Comparison of ENCODE assay signal across 21 cellular contexts in genomic region chr1:232062967-232063366, GRCh38.
A peak's percentile ranks its signal among the peaks of the same experiment; 100 is the strongest.
DNase-seq lines count a peak whose midpoint lies in the region; ATAC-seq and TF ChIP-seq lines count a peak whose summit lies in the region.
"Had no signal": no experiment of that assay in that cellular context is flagged by ENCODE, and none has a peak within 500 bp of the region (broad histone marks: within the 10 kb centered on the region; RNA-seq: fewer than 3 reads in every experiment).

No MANE protein-coding gene starts in this region.

- CTCF ChIA-PET in IMR-90 (lab: Yijun Ruan, JAX), result no interaction called here

- no peak overlapping the region for H2BK5ac ChIP-seq in IMR-90 (ENCODE audit: low read depth, low read length, poor library complexity, severe bottlenecking)
- no peak overlapping the region for H2BK5ac ChIP-seq in mesendoderm (ENCODE audit: low read length)

- H3K4me2 ChIP-seq in IMR-90 (ENCODE audit: low read depth, low read length) (no peak overlapping the region), mesendoderm (ENCODE audit: low read length) (no peak overlapping the region)
- H3K4me2 ChIP-seq: A549; BLaER1 treated with 17β-estradiol and CSF1 and Interleukin-3, amounts not matched to agents 10 nM and 100 nM had no signal

- no peaks in the 10 kb centered on the region for H3K4me1 ChIP-seq in IMR-90 (ENCODE audit: control insufficient read depth, insufficient read depth, low read length)
- H3K4me1 ChIP-seq in endodermal cell (ENCODE audit: control insufficient read depth, insufficient read depth, low read length), result peaks cover 20% of the 10 kb centered on the region
- H3K4me1 ChIP-seq in mesendoderm (ENCODE audit: control insufficient read depth, low read depth, low read length), result peaks cover 7% of the 10 kb centered on the region
- H3K4me1 ChIP-seq: A549; BLaER1 treated with 17β-estradiol and CSF1 and Interleukin-3, amounts not matched to agents 10 nM and 100 nM had no signal

- 100% methylated on average over 1 of the region's 3 CpGs; no CpG with 5 or more reads in 1 of the 2 experiments for WGBS in IMR-90 (ENCODE audit: extremely low coverage in 2 of 2, insufficient read length in 1 of 2), 2 experiments
- 61% methylated on average over 3 of the region's 3 CpGs; no CpG with 5 or more reads in 1 of the 2 experiments for WGBS in endodermal cell (ENCODE audit: insufficient coverage in 1 of 2, insufficient read length in 1 of 2), 2 experiments
- no CpG with 5 or more reads among the region's 3 CpGs for WGBS in mesendoderm (ENCODE audit: extremely low coverage, insufficient coverage, low lambda C conversion rate)

- BruUV-seq in IMR-90 (replicated peaks; lab: Mats Ljungman, UMichigan), result no TSS peak

- H3K9me3 Mint-ChIP-seq in endodermal cell, result no peaks in the 10 kb centered on the region
- H3K9me3 Mint-ChIP-seq: CD4-positive, alpha-beta T cell; CD8-positive, alpha-beta memory T cell; H9 had no signal

- H3K9ac ChIP-seq in IMR-90 (ENCODE audit: low read depth, low read length), result no peak overlapping the region
- no peak overlapping the region for H3K9ac ChIP-seq in endodermal cell (ENCODE audit: extremely low read depth, low read length, poor library complexity, severe bottlenecking)
- H3K9ac ChIP-seq in mesendoderm (ENCODE audit: low read length), result no peak overlapping the region
- H3K9ac ChIP-seq: BLaER1 treated with 17β-estradiol and CSF1 and Interleukin-3, amounts not matched to agents 10 nM and 100 nM had no signal

- no peak overlapping the region for H3K4me3 Mint-ChIP-seq in endodermal cell
- H3K4me3 Mint-ChIP-seq: CD14-positive monocyte; CD4-positive, alpha-beta T cell; CD8-positive, alpha-beta memory T cell; H9 had no signal

- intact Hi-C loops in IMR-90 (cut with micrococcal nuclease), result no loop called here

- no peak overlapping the region for H3K27ac Mint-ChIP-seq in endodermal cell
- H3K27ac Mint-ChIP-seq: CD14-positive monocyte; CD4-positive, alpha-beta T cell; H9 had no signal

- no peak overlapping the region for H2BK20ac ChIP-seq in IMR-90 (ENCODE audit: low read depth, low read length)

- dilution Hi-C loops in IMR-90 (cut with HindIII; ENCODE audit: low sequenced_read_pairs, unreplicated experiment), result no loop called here

- H3K9me1 ChIP-seq in IMR-90 (ENCODE audit: insufficient read depth, low read length), result 0 out of 2 replicates have a peak, but pooled peaks cover 3% of the 10 kb centered on the region

- H3K4me1 Mint-ChIP-seq in endodermal cell, result peaks cover 42% of the 10 kb centered on the region
- H3K4me1 Mint-ChIP-seq: CD8-positive, alpha-beta memory T cell had no signal

- H3K79me2 ChIP-seq in mesendoderm (ENCODE audit: control insufficient read depth, insufficient read depth, low read length), result no peaks in the 10 kb centered on the region

- H2BK15ac ChIP-seq in IMR-90 (ENCODE audit: low read depth, low read length) (no peak overlapping the region), mesendoderm (replicated peaks; ENCODE audit: low read depth) (no peak overlapping the region)

- H2BK120ac ChIP-seq in IMR-90 (ENCODE audit: low read depth, low read length) (no peak overlapping the region), mesendoderm (ENCODE audit: low read depth, low read length) (no peak overlapping the region)

- H3K79me1 ChIP-seq in IMR-90 (ENCODE audit: low read depth in 1 of 2, low read length in 2 of 2), result no peaks in the 10 kb centered on the region
- H3K79me1 ChIP-seq in mesendoderm (ENCODE audit: low read length), result no peaks in the 10 kb centered on the region

- H3K56ac ChIP-seq in IMR-90 (ENCODE audit: extremely low read depth, insufficient read depth, low read length) (no peak overlapping the region), mesendoderm (ENCODE audit: low read length) (no peak overlapping the region)

- H3K18ac ChIP-seq in IMR-90 (ENCODE audit: low read depth, low read length) (no peak overlapping the region), mesendoderm (ENCODE audit: low read length) (peak overlapping the region; percentile 29)

- no peak overlapping the region for H4K8ac ChIP-seq in IMR-90 (ENCODE audit: low read depth in 2 of 2, low read length in 2 of 2)
- H4K8ac ChIP-seq in mesendoderm (ENCODE audit: low read depth, low read length), result no peak overlapping the region

- no peak overlapping the region for H3K14ac ChIP-seq in IMR-90 (replicated peaks; ENCODE audit: low read depth, low read length)

- DNase-seq in NCI-H146 (lab: John Stamatoyannopoulos, UW) (peak; percentile 3), NCI-H146 treated with DMSO at 0.1 percent for 48 hours (lab: John Stamatoyannopoulos, UW; ENCODE audit: unreplicated experiment) (no peak), IMR-90 (no peak), endodermal cell (peak; percentile 54), mesendoderm (peak; percentile 59), SIG-M5 treated with dmso at 0.1 percent for 504 hours (lab: John Stamatoyannopoulos, UW; ENCODE audit: unreplicated experiment) (no peak), GM13977 (ENCODE audit: low spot score) (no peak)
- DNase-seq: 8988T; ACHN; AML-193; BE2C; CD4-positive, alpha-beta T cell; CD8-positive, alpha-beta memory T cell; DMS153; DND-41; GOT3; H9 had no signal

- H3K27ac ChIP-seq in IMR-90 (ENCODE audit: insufficient read depth, low read length) (no peak overlapping the region), endodermal cell (ENCODE audit: low read depth, low read length) (no peak overlapping the region), mesendoderm (ENCODE audit: low read depth, low read length) (no peak overlapping the region)
- H3K27ac ChIP-seq: A549; BLaER1 treated with 17β-estradiol and CSF1 and Interleukin-3, amounts not matched to agents 10 nM and 100 nM had no signal

- no peaks in the 10 kb centered on the region for H4K20me1 ChIP-seq in IMR-90 (ENCODE audit: insufficient read depth, low read length)
- H4K20me1 ChIP-seq: BLaER1 treated with 17β-estradiol and CSF1 and Interleukin-3, amounts not matched to agents 10 nM and 100 nM had no signal

- H2AFZ ChIP-seq in IMR-90 (replicated peaks; ENCODE audit: low read length, poor library complexity), result peak overlapping the region; percentile 24

- ATAC-seq in IMR-90 (ENCODE audit: low read depth), result no peak
- ATAC-seq: A549, HCT116 had no signal

- H3K36me3 Mint-ChIP-seq in endodermal cell (ENCODE audit: low read depth), result no peaks in the 10 kb centered on the region
- H3K36me3 Mint-ChIP-seq: CD14-positive monocyte had no signal

- H2AK5ac ChIP-seq in IMR-90 (ENCODE audit: low read depth, low read length) (no peak overlapping the region), mesendoderm (ENCODE audit: low read length) (no peak overlapping the region)

- H3K27me3 ChIP-seq in IMR-90 (ENCODE audit: control insufficient read depth, insufficient read depth, low read length) (no peaks in the 10 kb centered on the region), endodermal cell (ENCODE audit: control insufficient read depth, insufficient read depth, low read length, poor library complexity, severe bottlenecking) (peaks cover 17% of the 10 kb centered on the region), mesendoderm (ENCODE audit: insufficient read depth, low read length, poor library complexity) (no peaks in the 10 kb centered on the region)
- H3K27me3 ChIP-seq: BE2C; BLaER1 treated with 17β-estradiol and CSF1 and Interleukin-3, amounts not matched to agents 10 nM and 100 nM had no signal

- TF ChIP-seq CTCF in IMR-90 (conservative IDR thresholded peaks at IDR 0.05; ENCODE audit: low read depth, low read length) (no peak), endodermal cell (conservative IDR thresholded peaks at IDR 0.05) (no peak), GM13977 (IDR thresholded peaks at IDR 0.05; ENCODE audit: extremely low read depth, insufficient read depth, missing control alignments) (no peak)

- POLR2A ChIA-PET in IMR-90 (lab: Charles Lee; ENCODE audit: unreplicated experiment), result no interaction called here

- no peaks in the 10 kb centered on the region for H3K9me3 ChIP-seq in IMR-90 (ENCODE audit: control insufficient read depth, insufficient read depth, low read length)
- peaks cover 5% of the 10 kb centered on the region for H3K9me3 ChIP-seq in endodermal cell (ENCODE audit: control insufficient read depth, low read length)
- H3K9me3 ChIP-seq: A549; BE2C; BLaER1 treated with 17β-estradiol and CSF1 and Interleukin-3, amounts not matched to agents 10 nM and 100 nM had no signal

- H3K4me3 ChIP-seq in IMR-90 (ENCODE audit: insufficient read depth, low read depth, low read length), result no peak overlapping the region
- no peak overlapping the region for H3K4me3 ChIP-seq in endodermal cell (ENCODE audit: low read length)
- no peak overlapping the region for H3K4me3 ChIP-seq in mesendoderm (ENCODE audit: low read length)
- H3K4me3 ChIP-seq: A549; BLaER1 treated with 17β-estradiol and CSF1 and Interleukin-3, amounts not matched to agents 10 nM and 100 nM had no signal

- no peak overlapping the region for H4K5ac ChIP-seq in IMR-90 (ENCODE audit: low read depth, low read length)
- H4K5ac ChIP-seq in mesendoderm (ENCODE audit: low read length), result no peak overlapping the region

- TF ChIP-seq RAD21 in IMR-90 (IDR thresholded peaks at IDR 0.05; ENCODE audit: low read length), result no peak

- H3K4ac ChIP-seq in IMR-90 (ENCODE audit: low read depth, low read length) (no peak overlapping the region), mesendoderm (ENCODE audit: low read depth, low read length) (no peak overlapping the region)

- no peaks in the 10 kb centered on the region for H3K36me3 ChIP-seq in IMR-90 (ENCODE audit: control insufficient read depth, insufficient read depth, low read length)
- H3K36me3 ChIP-seq in endodermal cell (ENCODE audit: control insufficient read depth, insufficient read depth, low read length), result no peaks in the 10 kb centered on the region
- no peaks in the 10 kb centered on the region for H3K36me3 ChIP-seq in mesendoderm (ENCODE audit: control insufficient read depth, insufficient read depth, low read length)
- H3K36me3 ChIP-seq: BE2C; BLaER1 treated with 17β-estradiol and CSF1 and Interleukin-3, amounts not matched to agents 10 nM and 100 nM had no signal

- H2AK9ac ChIP-seq in IMR-90 (replicated peaks; ENCODE audit: low read depth, low read length, poor library complexity), result no peak overlapping the region

- in situ Hi-C loops in IMR-90 (cut with MboI; ENCODE audit: low sequenced_read_pairs) (no loop called here), GM13977 (cut with MboI; ENCODE audit: low pct_unique_long_range_greater_than_20kb, low sequenced_read_pairs, unreplicated experiment) (no loop called here)

- H3K23ac ChIP-seq in IMR-90 (ENCODE audit: low read depth, low read length) (no peak overlapping the region), mesendoderm (ENCODE audit: low read length) (no peak overlapping the region)

- no peak overlapping the region for H4K91ac ChIP-seq in IMR-90 (ENCODE audit: insufficient read depth, low read depth, low read length)

- peaks cover 34% of the 10 kb centered on the region for H3K27me3 Mint-ChIP-seq in endodermal cell (ENCODE audit: insufficient read depth)
- H3K27me3 Mint-ChIP-seq: CD4-positive, alpha-beta T cell had no signal

- no peak for TF ChIP-seq POLR2A in IMR-90 (IDR thresholded peaks at IDR 0.05; ENCODE audit: low read depth, low read length)

TF ChIP-seq in IMR-90, 13 proteins besides CTCF, POLR2A, EP300 and RAD21 (continues in another document):
- no peak for TF ChIP-seq NFE2L2 (IDR thresholded peaks at IDR 0.05; ENCODE audit: low read depth, low read length)
- no peak for TF ChIP-seq CHD1 (IDR thresholded peaks at IDR 0.05; ENCODE audit: low read depth, low read length)

Comparison
In these comparisons a context has a peak if more than half of its experiments do, and no peak if none do; other contexts are left out.
1. DNase-seq: peak in NCI-H146 (single experiment), endodermal cell (single experiment) and mesendoderm (single experiment); none in NCI-H146 treated with DMSO at 0.1 percent for 48 hours (single experiment), IMR-90 (single experiment), SIG-M5 treated with dmso at 0.1 percent for 504 hours (single experiment) and GM13977 (single experiment).